8 cellular contexts compared by ENCODE assay signal in genomic region chr14:36647827-36648753, GRCh38. TPM values are rescaled to one million over a fixed set of nuclear protein-coding genes. Genes with fewer than 3 reads are reported as not detected.
DNase-seq lines count a peak whose midpoint lies in the region; ATAC-seq, FAIRE-seq and TF ChIP-seq lines count a peak whose summit lies in the region.

No MANE protein-coding gene starts in this region.

- H3K23ac ChIP-seq in H1 (ENCODE audit: insufficient read length) = no peak overlapping the region

- H3K36me3 Mint-ChIP-seq in nephron (ENCODE audit: low read depth) = no peaks in the 10 kb centered on the region

- CTCF ChIA-PET in H1 (lab: Charles Lee; ENCODE audit: partially characterized antibody) = interaction anchor here (0.6 to 11.6 kb wide), 47 partner anchors 9 to 937 kb away, joined by 3 to 132 read pairs (median 5); partner anchors contain the start of genes NKX2-8 and PAX9

- no peak overlapping the region for H2AK5ac ChIP-seq in H1 (ENCODE audit: low read depth, low read length)

- H2BK5ac ChIP-seq in H1 (ENCODE audit: low read depth, low read length) = no peak overlapping the region

- H3K14ac ChIP-seq in H1 (ENCODE audit: insufficient read length) = no peak overlapping the region

- no peak overlapping the region for H3K27ac ChIP-seq in H1 (ENCODE audit: low read depth, low read length)

- peaks cover 2% of the 10 kb centered on the region; the same call in 1 of the 2 replicates for H3K79me1 ChIP-seq in H1 (ENCODE audit: low read depth, low read length)

- H2BK15ac ChIP-seq in H1 (ENCODE audit: low read length) = no peak overlapping the region

- H3K27me3 Mint-ChIP-seq in nephron (ENCODE audit: low read depth) = peaks cover 97% of the 10 kb centered on the region

- H3K4me3 ChIP-seq in H7 (ENCODE audit: insufficient read depth, low read depth, low read length) (peak overlapping the region; percentile 39), H1 (ENCODE audit: extremely low read depth in 1 of 4, insufficient read depth in 2 of 4, low read depth in 3 of 4, low read length in 4 of 4) (peak overlapping the region; percentile 19 to 64 (median 57); a peak in 7 of 8 replicates)

- peaks cover 2 to 10% of the 10 kb centered on the region in 2 experiments for H4K20me1 ChIP-seq in H1 (replicated peaks in 1 of 2; ENCODE audit: control insufficient read depth in 1 of 2, insufficient read depth in 2 of 2, low read length in 2 of 2)

- H3K9ac ChIP-seq in H1 (replicated peaks in 1 of 4; ENCODE audit: extremely low read depth in 1 of 4, low read depth in 3 of 4, low read length in 3 of 4) = no peak overlapping the region

- H3K9me3 Mint-ChIP-seq in nephron = no peaks in the 10 kb centered on the region

- H3K27me3 ChIP-seq in H7 (ENCODE audit: control insufficient read depth, insufficient read depth, low read length) (peaks cover 94% of the 10 kb centered on the region), H1 (replicated peaks in 1 of 4; ENCODE audit: control insufficient read depth in 3 of 4, extremely low read depth in 1 of 4, insufficient read depth in 3 of 4, low read length in 3 of 4) (peaks cover 73 to 85% (median 82%) of the 10 kb centered on the region in 4 experiments)

- peaks cover 11% of the 10 kb centered on the region; the same call in 1 of the 2 replicates for H3K23me2 ChIP-seq in H1 (ENCODE audit: low read depth, low read length)

- H3K4me3 Mint-ChIP-seq in nephron = peak overlapping the region; percentile 82 to 86 (median 84)

- no peak overlapping the region for H4K91ac ChIP-seq in H1 (replicated peaks; ENCODE audit: insufficient read length, low read length)

- ATAC-seq in GM19324 (IDR thresholded peaks at IDR 0.05; ENCODE audit: low FRiP score, unreplicated experiment) = no peak
- no peak for ATAC-seq in HG03196 (IDR thresholded peaks at IDR 0.05; ENCODE audit: unreplicated experiment)

- no peak overlapping the region for H3K18ac ChIP-seq in H1 (ENCODE audit: extremely low read depth, low read length)

- peak; percentile 86 for DNase-seq in H7
- DNase-seq in NCI-H226 = peak; percentile 15
- DNase-seq in H1 (ENCODE audit: low read depth in 1 of 2, low spot score in 2 of 2) = peak in 1 of 2 experiments; percentile 80
- DNase-seq in effector CD8-positive, alpha-beta T cell (lab: John Stamatoyannopoulos, UW) = no peak
- no peak for DNase-seq in NOMO-1 treated with DMSO at 0.1 percent for 48 hours (lab: John Stamatoyannopoulos, UW; ENCODE audit: unreplicated experiment)

- peak; percentile 75 to 77 for TF ChIP-seq RAD21 in H1 (IDR thresholded peaks at IDR 0.05 in 1 of 2, conservative IDR thresholded peaks at IDR 0.05 in 1 of 2; ENCODE audit: low read depth in 2 of 2, low read length in 2 of 2)

- peaks cover 14% of the 10 kb centered on the region for H3K4me1 Mint-ChIP-seq in nephron

- TF ChIP-seq CTCF in H1 (IDR thresholded peaks at IDR 0.05; ENCODE audit: control extremely low read depth in 1 of 3, insufficient read depth in 1 of 3, low read depth in 1 of 3, low read length in 3 of 3) (peak; percentile 63 to 67 (median 64)), nephron (IDR thresholded peaks at IDR 0.05; ENCODE audit: unreplicated experiment in 3 of 3) (peak; percentile 52 to 70 (median 64))

- no peak overlapping the region for H4K8ac ChIP-seq in H1 (ENCODE audit: extremely low read depth, insufficient read depth, low read length)

- H2BK20ac ChIP-seq in H1 (ENCODE audit: low read length) = no peak overlapping the region

- WGBS in H1 (ENCODE audit: extremely low coverage in 1 of 2, insufficient coverage in 1 of 2, insufficient read length in 1 of 2, insufficient replicate concordance in 2 of 2, low coverage in 1 of 2, low lambda C conversion rate in 2 of 2, missing lambda C conversion rate in 1 of 2), 2 experiments = 2% methylated on average over 61 of the region's 62 CpGs; no CpG with 5 or more reads in 1 of the 2 experiments

- no peak overlapping the region for H3K4ac ChIP-seq in H1 (replicated peaks; ENCODE audit: insufficient read length, low read depth, low read length)

- H2BK120ac ChIP-seq in H1 (replicated peaks; ENCODE audit: low read depth, low read length) = no peak overlapping the region

- peak overlapping the region; percentile 73 to 93 for H3K4me2 ChIP-seq in H1 (ENCODE audit: insufficient read depth in 1 of 2, low read depth in 2 of 2, low read length in 2 of 2)

- no peaks in the 10 kb centered on the region for H3K36me3 ChIP-seq in H7 (replicated peaks; ENCODE audit: control insufficient read depth, insufficient read depth, low read length)
- no peaks in the 10 kb centered on the region for H3K36me3 ChIP-seq in H1 (ENCODE audit: control insufficient read depth in 2 of 4, insufficient read depth in 4 of 4, low read length in 3 of 4)

- no peak for TF ChIP-seq POLR2A in H1 (IDR thresholded peaks at IDR 0.05; ENCODE audit: control extremely low read depth in 1 of 2, low read depth in 2 of 2, low read length in 2 of 2)

- no peak overlapping the region for H3K27ac Mint-ChIP-seq in nephron

- no peak for TF ChIP-seq EP300 in H1 (IDR thresholded peaks at IDR 0.05; ENCODE audit: borderline replicate concordance in 1 of 2, low read depth in 2 of 2, low read length in 2 of 2)

- H3K79me2 ChIP-seq in H1 (ENCODE audit: control insufficient read depth in 1 of 2, insufficient read depth in 2 of 2, low read length in 2 of 2) = no peaks in the 10 kb centered on the region

- H4K5ac ChIP-seq in H1 (ENCODE audit: insufficient read length, low read depth, low read length) = no peak overlapping the region

- peak overlapping the region; percentile 65; the same call in 1 of the 2 replicates for H2AFZ ChIP-seq in H1 (ENCODE audit: low read length)

- H2BK12ac ChIP-seq in H1 (ENCODE audit: low read depth, low read length) = no peak overlapping the region

- H3K9me3 ChIP-seq in H1 (ENCODE audit: insufficient read depth in 2 of 2, low read depth in 1 of 2, low read length in 1 of 2) = no peaks in the 10 kb centered on the region

- peak; percentile 28 for FAIRE-seq in H1 (lab: Jason Lieb, UNC)

- H3K4me1 ChIP-seq in H1 (replicated peaks in 1 of 4; ENCODE audit: control insufficient read depth in 3 of 4, insufficient read depth in 4 of 4, low read length in 3 of 4) = peaks cover 0 to 15% (median 7%) of the 10 kb centered on the region in 4 experiments; a peak in 6 of 7 replicates

- POLR2A ChIA-PET in H1 (lab: Charles Lee; ENCODE audit: partially characterized antibody) = interaction anchor here (0.7 to 1.3 kb wide), 3 partner anchors 10 to 152 kb away, joined by 3 read pairs; no protein-coding TSS in a partner anchor

- no peak overlapping the region for H3K56ac ChIP-seq in H1 (replicated peaks; ENCODE audit: insufficient read length, low read depth, low read length)

TF ChIP-seq in H1, 55 proteins besides CTCF, POLR2A, EP300 and RAD21 (continues in another document):
- TF ChIP-seq TAF1 (IDR thresholded peaks at IDR 0.05; ENCODE audit: low read depth, low read length) = no peak
- TF ChIP-seq KDM5A (IDR thresholded peaks at IDR 0.05; ENCODE audit: low read length) = no peak
- TF ChIP-seq CTBP2 (IDR thresholded peaks at IDR 0.05; ENCODE audit: borderline replicate concordance, insufficient read depth, insufficient read length, low read length) = peak; percentile 98
- TF ChIP-seq RBBP5 (IDR thresholded peaks at IDR 0.05; ENCODE audit: borderline replicate concordance, low read depth, low read length) = peak; percentile 50; the same call in 1 of the 2 replicates
- TF ChIP-seq POLR2AphosphoS5 (IDR thresholded peaks at IDR 0.05; ENCODE audit: low read depth, low read length) = no peak
- TF ChIP-seq EGR1 (IDR thresholded peaks at IDR 0.05; ENCODE audit: borderline replicate concordance, low read depth, low read length) = peak; percentile 85
- TF ChIP-seq SAP30 (IDR thresholded peaks at IDR 0.05; ENCODE audit: insufficient read depth, insufficient replicate concordance, low read length) = no peak
- TF ChIP-seq JUND (IDR thresholded peaks at IDR 0.05; ENCODE audit: low read length) = no peak
- peak; percentile 24; the same call in 1 of the 2 replicates for TF ChIP-seq E2F6 (IDR thresholded peaks at IDR 0.05)
- TF ChIP-seq SP2 (IDR thresholded peaks at IDR 0.05; ENCODE audit: low read length) = no peak
- no peak for TF ChIP-seq SP4 (IDR thresholded peaks at IDR 0.05; ENCODE audit: low read length)
- no peak for TF ChIP-seq RXRA (IDR thresholded peaks at IDR 0.05; ENCODE audit: insufficient read depth, low read depth, low read length)
- TF ChIP-seq PHF8 (conservative IDR thresholded peaks at IDR 0.05; ENCODE audit: low read depth, low read length) = 0 out of 2 replicates have a peak, but pooled peaks have one; percentile 30
- TF ChIP-seq CBX8 (IDR thresholded peaks at IDR 0.05; ENCODE audit: borderline replicate concordance, low read depth, low read length) = no peak
- TF ChIP-seq CHD1 (IDR thresholded peaks at IDR 0.05; ENCODE audit: low read depth, low read length) = no peak
- peak; percentile 45 for TF ChIP-seq EZH2 (IDR thresholded peaks at IDR 0.05; ENCODE audit: low read depth, low read length, severe bottlenecking)
- TF ChIP-seq TBP (IDR thresholded peaks at IDR 0.05; ENCODE audit: low read depth, low read length) = peak; percentile 9; the same call in 1 of the 2 replicates
- 0 out of 2 replicates have a peak, but pooled peaks have one; percentile 36 for TF ChIP-seq TCF12 (IDR thresholded peaks at IDR 0.05; ENCODE audit: low read depth, low read length)
- peak; percentile 43 for TF ChIP-seq KDM4A (IDR thresholded peaks at IDR 0.05; ENCODE audit: low read depth, low read length, severe bottlenecking)
- TF ChIP-seq GABPA (IDR thresholded peaks at IDR 0.05; ENCODE audit: borderline replicate concordance, insufficient read depth, low read length) = peak; percentile 18; the same call in 1 of the 2 replicates

RNA-seq across cellular contexts. Expression of gene PAX9, which starts 13.6 kb away (rescaled TPM):
- 0.04 TPM in 1 of 2 replicates, not detected in the other for total RNA-seq in H7 (2014; rRNA removed; shearing (Covaris generic))
- total RNA-seq in H1 (2021; fragmentation: NEBNext Ultra II Directional; extraction: Animal tissue kit (Norgen Biotek cat#: 25700)) = not detected in 2 replicates
- 0.05 TPM in 1 of 2 replicates, not detected in the other for polyA plus RNA-seq in H1 (2011; rRNA removed)
- not detected for polyA plus RNA-seq in H1 (2011; cell fraction: cytosol; rRNA removed)
- not detected for polyA plus RNA-seq in H1 (2011; cell fraction: nucleus; rRNA removed)
- 0.20 to 0.35 TPM (median 0.22 TPM) in 4 replicates for polyA plus RNA-seq in H1 (2012, experiment 1 of 2)
- polyA plus RNA-seq in H1 (2012, experiment 2 of 2) = 0.04 TPM
- polyA plus RNA-seq in H1 (2013, experiment 1 of 2) = 0.02 TPM
- not detected for polyA plus RNA-seq in H1 (2013, experiment 2 of 2)
- polyA minus RNA-seq in H1 (2011; rRNA and poly(A)+ RNA removed) = not detected in 2 replicates
- polyA minus RNA-seq in H1 (2011; cell fraction: cytosol; rRNA and poly(A)+ RNA removed) = not detected
- not detected for polyA minus RNA-seq in H1 (2011; cell fraction: nucleus; rRNA and poly(A)+ RNA removed)

Comparison
In these comparisons a context has a peak if more than half of its experiments do, and no peak if none do; other contexts are left out.
1. DNase-seq: peak in H7 (single experiment) and NCI-H226 (single experiment); none in effector CD8-positive, alpha-beta T cell (single experiment) and NOMO-1 treated with DMSO at 0.1 percent for 48 hours (single experiment).